ENCODE assay signal across 27 cellular contexts in the genomic region with DNA sequence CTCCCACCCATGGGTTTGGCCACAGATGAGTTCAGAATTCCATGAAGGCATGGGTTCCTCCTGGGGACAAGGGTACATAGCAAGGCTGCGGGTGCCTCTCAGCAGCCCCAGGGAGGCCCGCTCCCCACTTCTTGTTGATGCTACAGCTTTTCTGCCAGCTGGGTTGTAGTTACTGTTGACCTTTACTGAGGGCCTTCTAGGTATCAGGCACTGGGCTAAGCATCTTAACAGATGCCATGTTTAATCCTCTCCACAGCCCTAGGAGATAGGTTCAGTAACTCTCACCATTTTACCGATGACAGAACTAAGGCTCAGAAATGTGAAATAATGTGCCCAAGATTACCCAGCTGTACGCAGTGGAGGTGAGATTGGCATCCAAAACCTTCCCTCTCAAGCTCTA. TPM values are rescaled to one million over a fixed set of nuclear protein-coding genes. Genes with fewer than 3 reads are reported as not detected.
"Had no signal": no experiment of that assay in that cellular context is flagged by ENCODE, and none has a peak within 500 bp of the region (broad histone marks: within the 10 kb centered on the region; RNA-seq: fewer than 3 reads in every experiment).

No MANE protein-coding gene starts in this region.

- H3K27ac ChIP-seq: heart right ventricle, neutrophil, skin epidermis, testis, transverse colon had no signal

- ATAC-seq: esophagus mucosa; naive thymus-derived CD8-positive, alpha-beta T cell; sciatic nerve; stimulated activated naive B cell treated with anti-CD40 and anti-IgM and Interleukin-4, amounts not matched to agents 10 μg/mL and 1 μg/mL and 100 μg/mL, for 72 hours; stimulated activated naive CD8-positive, alpha-beta T cell treated with anti-CD3 and anti-CD28 coated beads, Interleukin-15, amount 100 ng/mL, for 72 hours had no signal

- H3K4me3 ChIP-seq: heart right ventricle, skin epidermis, testis, transverse colon had no signal

- FAIRE-seq: endometrium, frontal cortex, islet of Langerhans had no signal

- H3K36me3 ChIP-seq: heart right ventricle, neutrophil, transverse colon had no signal

- DNase-seq: effector memory CD4-positive, alpha-beta T cell; hypothalamus; kidney glomerular epithelial cell; mesendoderm; naive thymus-derived CD8-positive, alpha-beta T cell; posterior cingulate gyrus; stimulated activated CD4-positive, alpha-beta T cell treated with anti-CD3 and anti-CD28 coated beads, Interleukin-2, amount 100 ng/mL, for 24 hours; stimulated activated CD4-positive, alpha-beta T cell treated with anti-CD3 and anti-CD28 coated beads, Interleukin-4, amount 100 ng/mL, for 4 hours; stimulated activated naive B cell treated with anti-CD40 and anti-IgM and Interleukin-4, amounts not matched to agents 10 μg/mL and 1 μg/mL and 100 μg/mL, for 72 hours; stimulated activated naive CD8-positive, alpha-beta T cell treated with anti-CD3 and anti-CD28 coated beads, Interleukin-15, amount 100 ng/mL, for 72 hours; testis; transverse colon had no signal

- H3K9me3 ChIP-seq: heart right ventricle, neutrophil, testis, transverse colon had no signal

RNA-seq across cellular contexts. Expression of a gene that starts 54.3 kb away (rescaled TPM):
- total RNA-seq: fibroblast of lung, frontal cortex, glomerular endothelial cell, liver, lung microvascular endothelial cell, pulmonary artery endothelial cell, sciatic nerve, transverse colon, urinary bladder had no signal
- polyA plus RNA-seq: fibroblast of lung, liver, neural cell had no signal
